ENCODE assay signal across 23 cellular contexts in genomic region chr5:180120221-180121101, GRCh38. TPM values are rescaled to one million over a fixed set of nuclear protein-coding genes. Genes with fewer than 3 reads are reported as not detected.
DNase-seq lines count a peak whose midpoint lies in the region; ATAC-seq and TF ChIP-seq lines count a peak whose summit lies in the region.
"Had no signal": no experiment of that assay in that cellular context is flagged by ENCODE, and none has a peak within 500 bp of the region (broad histone marks: within the 10 kb centered on the region; RNA-seq: fewer than 3 reads in every experiment).

No MANE protein-coding gene starts in this region.

- H2AFZ ChIP-seq in Karpas-422 (ENCODE audit: low read length), result no peak overlapping the region

- H3K36me3 ChIP-seq in right atrium auricular region (no peaks in the 10 kb centered on the region), upper lobe of right lung (no peaks in the 10 kb centered on the region), Karpas-422 (ENCODE audit: insufficient read depth, low read length) (no peaks in the 10 kb centered on the region), BE2C (no peaks in the 10 kb centered on the region)
- H3K36me3 ChIP-seq: brain microvascular endothelial cell, gastroesophageal sphincter, WERI-Rb-1 had no signal

- peak; percentile 19 for DNase-seq in left cardiac atrium
- no peak for DNase-seq in right atrium auricular region (ENCODE audit: low spot score)
- peak in 9 of 10 donors; percentile 2 to 79 (median 25) for DNase-seq in dorsolateral prefrontal cortex
- DNase-seq in mesenteric fat pad (ENCODE audit: low spot score), result peak; percentile 88
- peak; percentile 55 for DNase-seq in upper lobe of right lung
- DNase-seq in epidermal melanocyte (ENCODE audit: insufficient read length, low spot score), result no peak
- no peak for DNase-seq in Karpas-422
- no peak for DNase-seq in BE2C
- DNase-seq: brain microvascular endothelial cell; Calu3; hypothalamus; NCI-H1092; NCI-H187 treated with DMSO at 0.1 percent for 48 hours; NCI-H2227 treated with DMSO at 0.1 percent for 48 hours; NCI-H82; retina; stimulated activated CD4-positive, alpha-beta T cell treated with anti-CD3 and anti-CD28 coated beads, Interleukin-12 subunit alpha, Interleukin-12 subunit beta, amount 100 ng/mL, for 4 hours; stimulated activated CD4-positive, alpha-beta T cell treated with anti-CD3 and anti-CD28 coated beads, Interleukin-4, amount 100 ng/mL, for 24 hours; stimulated activated naive CD4-positive, alpha-beta T cell; T-helper 9 cell; WERI-Rb-1 had no signal

- no peaks in the 10 kb centered on the region for H4K20me1 ChIP-seq in Karpas-422 (ENCODE audit: insufficient read depth, low read depth, low read length)

- no peak for TF ChIP-seq CTCF in right atrium auricular region (IDR thresholded peaks at IDR 0.05)
- TF ChIP-seq CTCF in dorsolateral prefrontal cortex (IDR thresholded peaks at IDR 0.05 in 54 of 56, conservative IDR thresholded peaks at IDR 0.05 in 2 of 56; ENCODE audit: low read depth in 1 of 56, partially characterized antibody in 56 of 56), result no peak
- no peak for TF ChIP-seq CTCF in upper lobe of right lung (IDR thresholded peaks at IDR 0.05)
- TF ChIP-seq CTCF in BE2C (IDR thresholded peaks at IDR 0.05; ENCODE audit: low read depth, low read length), result no peak

- no peak overlapping the region for H3K9ac ChIP-seq in Karpas-422 (ENCODE audit: low read length)

- no peak overlapping the region for H3K4me2 ChIP-seq in Karpas-422 (ENCODE audit: low read depth, low read length, poor library complexity, severe bottlenecking)

- ATAC-seq in left cardiac atrium (no peak), upper lobe of right lung (peak; percentile 6)
- ATAC-seq: gastroesophageal sphincter had no signal

- no peaks in the 10 kb centered on the region for H3K4me1 ChIP-seq in right atrium auricular region
- no peaks in the 10 kb centered on the region for H3K4me1 ChIP-seq in upper lobe of right lung
- H3K4me1 ChIP-seq in Karpas-422 (ENCODE audit: low read length), result no peaks in the 10 kb centered on the region
- H3K4me1 ChIP-seq in BE2C, result no peaks in the 10 kb centered on the region
- H3K4me1 ChIP-seq: gastroesophageal sphincter had no signal

- H3K27me3 ChIP-seq in right atrium auricular region (no peaks in the 10 kb centered on the region), dorsolateral prefrontal cortex (peaks cover 0 to 2% (median 0%) of the 10 kb centered on the region in 45 donors), upper lobe of right lung (peaks cover 15% of the 10 kb centered on the region), Karpas-422 (ENCODE audit: low read length) (no peaks in the 10 kb centered on the region), BE2C (peaks cover 24% of the 10 kb centered on the region)

- intact Hi-C loops in left cardiac atrium (cut with DNase I) (no loop called here), dorsolateral prefrontal cortex (cut with DNase I) (loop anchor here in 1 of 2 donors (10.0 kb wide), 1 partner anchor 174 kb away; the partner anchor contains the start of gene MAPK9), upper lobe of right lung (cut with DNase I) (no loop called here)

- no peaks in the 10 kb centered on the region for H3K9me2 ChIP-seq in Karpas-422 (replicated peaks; ENCODE audit: insufficient read depth, low read length)

- no peak overlapping the region for H3K27ac ChIP-seq in right atrium auricular region
- H3K27ac ChIP-seq in dorsolateral prefrontal cortex, result peak overlapping the region in 1 of 59 donors; percentile 85
- no peak overlapping the region for H3K27ac ChIP-seq in upper lobe of right lung
- H3K27ac ChIP-seq in Karpas-422 (ENCODE audit: low read length), result no peak overlapping the region
- H3K27ac ChIP-seq: brain microvascular endothelial cell, C4-2B, gastroesophageal sphincter, WERI-Rb-1 had no signal

- no peaks in the 10 kb centered on the region for H3K9me3 ChIP-seq in right atrium auricular region
- H3K9me3 ChIP-seq in upper lobe of right lung, result no peaks in the 10 kb centered on the region
- H3K9me3 ChIP-seq in Karpas-422 (ENCODE audit: low read length), result no peaks in the 10 kb centered on the region
- H3K9me3 ChIP-seq in BE2C, result no peaks in the 10 kb centered on the region
- H3K9me3 ChIP-seq: gastroesophageal sphincter had no signal

- H3K4me3 ChIP-seq in right atrium auricular region (no peak overlapping the region), dorsolateral prefrontal cortex (no peak overlapping the region), upper lobe of right lung (no peak overlapping the region), Karpas-422 (ENCODE audit: low read length) (no peak overlapping the region), BE2C (ENCODE audit: low read depth, low read length) (no peak overlapping the region)
- H3K4me3 ChIP-seq: gastroesophageal sphincter had no signal

- H3K79me2 ChIP-seq in Karpas-422 (ENCODE audit: low read length), result no peaks in the 10 kb centered on the region

RNA-seq across cellular contexts. Expression of gene RNF130, which starts 48.9 kb away (rescaled TPM):
- total RNA-seq in left cardiac atrium, result 10 to 100 TPM; 45.6 to 67.2 TPM
- total RNA-seq in right atrium auricular region, result 10 to 100 TPM; 42.9 to 51.3 TPM
- 100 to 1,000 TPM in 119 of 120 experiments, 10 to 100 TPM in 1; 95.0 to 273 (median 136) TPM for total RNA-seq in dorsolateral prefrontal cortex
- 135 TPM for total RNA-seq in mesenteric fat pad
- total RNA-seq in upper lobe of right lung, result 109 TPM
- total RNA-seq in Karpas-422 (2014; rRNA removed; shearing (Covaris generic); ENCODE audit: low replicate concordance), result 0.41 TPM in 1 of 2 replicates, not detected in the other
- polyA plus RNA-seq in BE2C (2012; ENCODE audit: insufficient read depth, insufficient read length, low read depth), result 26.7 TPM

Comparison
In these comparisons a context has a peak if more than half of its experiments do, and no peak if none do; other contexts are left out.
1. DNase-seq: peak in left cardiac atrium (single experiment), dorsolateral prefrontal cortex (9 of 10), mesenteric fat pad (single experiment) and upper lobe of right lung (single experiment); none in right atrium auricular region (single experiment), epidermal melanocyte (single experiment), Karpas-422 (single experiment) and BE2C (single experiment).
2. RNA of gene RNF130, which starts 48.9 kb away (total RNA-seq): 95.0 to 273 TPM in dorsolateral prefrontal cortex, 135 TPM in mesenteric fat pad (single experiment), 109 TPM in upper lobe of right lung (single experiment), 45.6 to 67.2 TPM in left cardiac atrium and 42.9 to 51.3 TPM in right atrium auricular region; 0.41 TPM in Karpas-422; every median in the first group is over 10 times any median in the second.